ENCODE assay signal across 37 cellular contexts in the genomic region with DNA sequence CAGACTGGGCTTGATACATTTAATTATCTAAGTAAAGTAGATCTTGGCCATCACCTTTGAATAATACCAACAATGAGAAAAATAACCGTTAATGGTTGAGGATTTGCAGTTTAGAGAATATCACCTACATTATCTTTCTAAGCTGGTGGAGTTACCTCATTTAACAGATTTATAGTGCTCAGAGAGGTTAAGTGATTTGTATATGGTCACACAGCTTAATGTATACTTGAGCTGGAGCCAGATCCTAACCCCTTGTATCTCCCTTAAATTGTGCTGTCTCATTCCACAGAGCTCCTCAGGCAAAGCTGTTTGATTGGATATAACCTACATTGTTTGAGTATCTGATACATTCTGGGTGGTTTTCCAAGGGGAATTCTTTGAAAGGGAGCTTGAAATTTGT. TPM values are rescaled to one million over a fixed set of nuclear protein-coding genes. Genes with fewer than 3 reads are reported as not detected.
"Had no signal": no experiment of that assay in that cellular context is flagged by ENCODE, and none has a peak within 500 bp of the region (broad histone marks: within the 10 kb centered on the region; RNA-seq: fewer than 3 reads in every experiment).

No MANE protein-coding gene starts in this region.

- H3K36me3 ChIP-seq: adrenal gland, brain microvascular endothelial cell, breast epithelium had no signal

- H3K27me3 Mint-ChIP-seq: activated B cell treated with CpG ODN at 0.5 μM for 24 hours; activated CD4-positive, alpha-beta memory T cell treated with anti-CD3 and anti-CD28 coated beads for 36 hours; activated CD4-positive, alpha-beta T cell treated with anti-CD3 and anti-CD28 coated beads, Interleukin-2, amount 10 ng/mL, durations not matched to agents 24 days and 14 days; activated CD8-positive, alpha-beta T cell treated with anti-CD3 and anti-CD28 coated beads for 36 hours; activated naive CD8-positive, alpha-beta T cell treated with anti-CD3 and anti-CD28 coated beads for 36 hours; activated T-helper 17 cell treated with anti-CD3 and anti-CD28 coated beads, Interleukin-2, amount 50 U/mL, for 72 hours had no signal

- H3K4me3 ChIP-seq: adrenal gland, body of pancreas, breast epithelium had no signal

- DNase-seq: activated B cell treated with CpG ODN at 0.5 μM for 24 hours; activated CD4-positive, alpha-beta memory T cell treated with anti-CD3 and anti-CD28 coated beads for 36 hours; activated CD4-positive, alpha-beta T cell treated with anti-CD3 and anti-CD28 coated beads for 4 hours; activated CD4-positive, alpha-beta T cell treated with anti-CD3 and anti-CD28 coated beads, Interleukin-2, amount 10 ng/mL, durations not matched to agents 24 days and 14 days; activated CD4-positive, alpha-beta T cell treated with anti-CD3 and anti-CD28 coated beads, Interleukin-2, amount 50 U/mL, for 1 hour; activated CD4-positive, alpha-beta T cell treated with anti-CD3 and anti-CD28 coated beads, Interleukin-2, amount 50 U/mL, for 4 hours; activated CD4-positive, CD25-positive, alpha-beta regulatory T cell treated with anti-CD3 and anti-CD28 coated beads, Interleukin-2, amount 50 U/mL, for 72 hours; activated CD8-positive, alpha-beta memory T cell treated with anti-CD3 and anti-CD28 coated beads, Interleukin-2, amount 50 U/mL, for 4 hours; activated CD8-positive, alpha-beta T cell treated with anti-CD3 and anti-CD28 coated beads for 36 hours; activated effector memory CD4-positive, alpha-beta T cell treated with anti-CD3 and anti-CD28 coated beads, Interleukin-2, amount 50 U/mL, for 16 hours; activated gamma-delta T cell treated with Interleukin-2 at 50 U/mL for 16 hours; activated naive CD4-positive, alpha-beta T cell; activated naive CD4-positive, alpha-beta T cell treated with anti-CD3 and anti-CD28 coated beads for 36 hours; activated naive CD4-positive, alpha-beta T cell treated with anti-CD3 and anti-CD28 coated beads, Interleukin-2, amount 50 U/mL, for 16 hours; activated naive CD8-positive, alpha-beta T cell treated with anti-CD3 and anti-CD28 coated beads for 36 hours; activated T-cell treated with anti-CD3 and anti-CD28 coated beads for 4 hours; activated T-cell treated with anti-CD3 and anti-CD28 coated beads, Interleukin-2, amount 50 U/mL, for 1 hour; activated T-cell treated with anti-CD3 and anti-CD28 coated beads, Interleukin-2, amount 50 U/mL, for 4 hours; activated T-cell treated with anti-CD3 and anti-CD28 coated beads, Interleukin-2, amount 50 U/mL, for 72 hours; adrenal gland; amniotic stem cell; aorta; body of pancreas; brain microvascular endothelial cell; central memory CD4-positive, alpha-beta T cell; T-helper 1 cell; T-helper 2 cell; T-helper 9 cell had no signal

- H3K27ac Mint-ChIP-seq: activated B cell treated with CpG ODN at 0.5 μM for 24 hours; activated CD4-positive, alpha-beta memory T cell treated with anti-CD3 and anti-CD28 coated beads for 36 hours; activated CD4-positive, alpha-beta T cell treated with anti-CD3 and anti-CD28 coated beads, Interleukin-2, amount 10 ng/mL, durations not matched to agents 24 days and 14 days; activated CD8-positive, alpha-beta T cell treated with anti-CD3 and anti-CD28 coated beads for 36 hours; activated naive CD4-positive, alpha-beta T cell treated with anti-CD3 and anti-CD28 coated beads for 36 hours; activated naive CD4-positive, alpha-beta T cell treated with anti-CD3 and anti-CD28 coated beads, Interleukin-2, amount 50 U/mL, for 72 hours; activated naive CD8-positive, alpha-beta T cell treated with anti-CD3 and anti-CD28 coated beads for 36 hours; activated T-cell treated with anti-CD3 and anti-CD28 coated beads, Interleukin-2, amount 50 U/mL, for 72 hours; activated T-helper 1 cell treated with anti-CD3 and anti-CD28 coated beads, Interleukin-12 subunit alpha, Interleukin-12 subunit beta, Interleukin-2, Interleukin-4 antibody, amounts not matched to agents 30 ng/mL and 10 ng/mL and 1 ng/mL, durations not matched to agents 14 hours and 24 hours and 36 hours; activated T-helper 17 cell treated with anti-CD3 and anti-CD28 coated beads, Interleukin-2, amount 50 U/mL, for 72 hours; T-helper 1 cell treated with Interleukin-12 subunit alpha and Interleukin-12 subunit beta and Interleukin-4 antibody, amounts not matched to agents 30 μg/mL and 1 μg/mL, for 36 hours; T-helper 2 cell treated with Interferon-gamma antibody and Interleukin-4, amounts not matched to agents 5 μg/mL and 100 μg/mL, for 36 hours had no signal

- FAIRE-seq: astrocyte had no signal

- H3K4me1 ChIP-seq: body of pancreas, breast epithelium had no signal

- H3K9me3 ChIP-seq: adrenal gland, body of pancreas, breast epithelium had no signal

- H3K27ac ChIP-seq: adrenal gland, body of pancreas, brain microvascular endothelial cell, breast epithelium had no signal

- H3K9me3 Mint-ChIP-seq: activated B cell treated with CpG ODN at 0.5 μM for 24 hours; activated CD4-positive, alpha-beta memory T cell treated with anti-CD3 and anti-CD28 coated beads for 36 hours; activated CD4-positive, alpha-beta T cell treated with anti-CD3 and anti-CD28 coated beads, Interleukin-2, amount 10 ng/mL, durations not matched to agents 24 days and 14 days; activated CD8-positive, alpha-beta T cell treated with anti-CD3 and anti-CD28 coated beads for 36 hours; activated naive CD4-positive, alpha-beta T cell treated with anti-CD3 and anti-CD28 coated beads for 36 hours; activated naive CD4-positive, alpha-beta T cell treated with anti-CD3 and anti-CD28 coated beads, Interleukin-2, amount 50 U/mL, for 72 hours; activated naive CD8-positive, alpha-beta T cell treated with anti-CD3 and anti-CD28 coated beads for 36 hours; activated T-cell treated with anti-CD3 and anti-CD28 coated beads, Interleukin-2, amount 50 U/mL, for 4 hours; activated T-cell treated with anti-CD3 and anti-CD28 coated beads, Interleukin-2, amount 50 U/mL, for 72 hours; activated T-helper 1 cell treated with anti-CD3 and anti-CD28 coated beads, Interleukin-12 subunit alpha, Interleukin-12 subunit beta, Interleukin-2, Interleukin-4 antibody, amounts not matched to agents 30 ng/mL and 10 ng/mL and 1 ng/mL, durations not matched to agents 14 hours and 24 hours and 36 hours; activated T-helper 17 cell treated with anti-CD3 and anti-CD28 coated beads, Interleukin-2, amount 50 U/mL, for 72 hours; T-helper 1 cell treated with Interleukin-12 subunit alpha and Interleukin-12 subunit beta and Interleukin-4 antibody, amounts not matched to agents 30 μg/mL and 1 μg/mL, for 36 hours; T-helper 2 cell treated with Interferon-gamma antibody and Interleukin-4, amounts not matched to agents 5 μg/mL and 100 μg/mL, for 36 hours had no signal

- H3K27me3 ChIP-seq: adrenal gland, body of pancreas, brain microvascular endothelial cell, breast epithelium had no signal

- H3K4me3 Mint-ChIP-seq: activated B cell treated with CpG ODN at 0.5 μM for 24 hours; activated CD4-positive, alpha-beta memory T cell treated with anti-CD3 and anti-CD28 coated beads for 36 hours; activated CD4-positive, alpha-beta T cell treated with anti-CD3 and anti-CD28 coated beads, Interleukin-2, amount 10 ng/mL, durations not matched to agents 24 days and 14 days; activated CD8-positive, alpha-beta T cell treated with anti-CD3 and anti-CD28 coated beads for 36 hours; activated naive CD4-positive, alpha-beta T cell treated with anti-CD3 and anti-CD28 coated beads for 36 hours; activated naive CD8-positive, alpha-beta T cell treated with anti-CD3 and anti-CD28 coated beads for 36 hours; activated T-cell treated with anti-CD3 and anti-CD28 coated beads, Interleukin-2, amount 50 U/mL, for 4 hours; activated T-cell treated with anti-CD3 and anti-CD28 coated beads, Interleukin-2, amount 50 U/mL, for 72 hours; activated T-helper 1 cell treated with anti-CD3 and anti-CD28 coated beads, Interleukin-12 subunit alpha, Interleukin-12 subunit beta, Interleukin-2, Interleukin-4 antibody, amounts not matched to agents 30 ng/mL and 10 ng/mL and 1 ng/mL, durations not matched to agents 14 hours and 24 hours and 36 hours; activated T-helper 17 cell treated with anti-CD3 and anti-CD28 coated beads, Interleukin-2, amount 50 U/mL, for 72 hours; T-helper 1 cell treated with Interleukin-12 subunit alpha and Interleukin-12 subunit beta and Interleukin-4 antibody, amounts not matched to agents 30 μg/mL and 1 μg/mL, for 36 hours; T-helper 2 cell treated with Interferon-gamma antibody and Interleukin-4, amounts not matched to agents 5 μg/mL and 100 μg/mL, for 36 hours had no signal

- ATAC-seq: activated CD8-positive, alpha-beta T cell treated with anti-CD3 and anti-CD28 coated beads for 36 hours; activated naive CD4-positive, alpha-beta T cell treated with anti-CD3 and anti-CD28 coated beads, Interleukin-2, amount 50 U/mL, for 72 hours; activated T-cell treated with anti-CD3 and anti-CD28 coated beads, Interleukin-2, amount 50 U/mL, for 4 hours; activated T-cell treated with anti-CD3 and anti-CD28 coated beads, Interleukin-2, amount 50 U/mL, for 72 hours; activated T-helper 17 cell treated with anti-CD3 and anti-CD28 coated beads, Interleukin-2, amount 50 U/mL, for 72 hours; body of pancreas had no signal

RNA-seq across cellular contexts. Expression of gene INSYN2B, which starts 57.8 kb away (rescaled TPM):
- total RNA-seq: activated B cell treated with CpG ODN at 0.5 μM for 24 hours; activated CD4-positive, alpha-beta memory T cell treated with anti-CD3 and anti-CD28 coated beads for 36 hours; activated CD4-positive, alpha-beta T cell treated with anti-CD3 and anti-CD28 coated beads, Interleukin-2, amount 10 ng/mL, durations not matched to agents 24 days and 14 days; activated CD8-positive, alpha-beta memory T cell treated with anti-CD3 and anti-CD28 coated beads for 36 hours; activated CD8-positive, alpha-beta T cell treated with anti-CD3 and anti-CD28 coated beads for 36 hours; activated naive CD4-positive, alpha-beta T cell treated with anti-CD3 and anti-CD28 coated beads for 36 hours; activated naive CD4-positive, alpha-beta T cell treated with anti-CD3 and anti-CD28 coated beads, Interleukin-2, amount 50 U/mL, for 72 hours; activated naive CD8-positive, alpha-beta T cell treated with anti-CD3 and anti-CD28 coated beads for 36 hours; activated T-cell treated with anti-CD3 and anti-CD28 coated beads, Interleukin-2, amount 50 U/mL, for 4 hours; activated T-cell treated with anti-CD3 and anti-CD28 coated beads, Interleukin-2, amount 50 U/mL, for 72 hours; activated T-helper 1 cell treated with anti-CD3 and anti-CD28 coated beads, Interleukin-12 subunit alpha, Interleukin-12 subunit beta, Interleukin-2, Interleukin-4 antibody, amounts not matched to agents 30 ng/mL and 10 ng/mL and 1 ng/mL, durations not matched to agents 14 hours and 24 hours and 36 hours; activated T-helper 17 cell treated with anti-CD3 and anti-CD28 coated beads, Interleukin-2, amount 50 U/mL, for 72 hours; body of pancreas; cardiac septum had no signal
- polyA plus RNA-seq: aorta had no signal
